In the genomic region with DNA sequence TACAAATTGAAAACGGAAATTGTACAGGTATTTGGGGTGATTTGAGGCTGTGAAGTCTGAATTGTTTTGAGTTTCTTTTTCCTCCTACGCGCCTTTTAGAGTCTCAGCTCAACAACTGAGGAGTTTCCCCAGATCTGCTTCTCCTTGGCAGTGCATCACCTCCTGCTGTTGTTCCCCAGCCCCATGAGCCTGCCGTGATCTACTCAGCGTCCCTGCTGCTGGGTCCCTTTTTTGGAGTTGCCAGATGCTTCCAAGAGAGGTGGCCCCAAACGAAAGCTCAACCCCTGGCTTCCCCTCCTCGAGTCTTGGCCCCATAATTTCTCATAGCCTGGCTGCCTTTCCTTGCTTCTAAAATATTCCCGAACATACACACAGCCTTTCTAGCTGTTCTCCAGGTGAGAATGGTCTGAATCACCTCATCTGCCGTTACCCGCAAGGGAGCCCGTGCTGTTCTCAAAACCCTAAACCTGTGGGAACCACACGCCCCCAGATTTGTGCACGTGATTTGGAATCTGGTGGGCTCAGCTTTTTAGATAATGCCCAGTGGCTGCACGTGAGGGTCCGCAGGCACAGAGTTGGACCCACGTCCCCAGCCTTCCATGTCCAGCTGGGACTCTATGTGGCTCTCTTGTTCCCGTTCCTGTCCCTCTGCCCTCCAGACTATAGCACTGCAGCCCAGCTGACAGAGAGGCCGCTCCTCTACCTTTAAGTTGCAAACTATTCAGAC, we compare ENCODE assay signal across 17 cellular contexts.
DNase-seq lines count a peak whose midpoint lies in the region; ATAC-seq and TF ChIP-seq lines count a peak whose summit lies in the region.
"Had no signal": no experiment of that assay in that cellular context is flagged by ENCODE, and none has a peak within 500 bp of the region (broad histone marks: within the 10 kb centered on the region; RNA-seq: fewer than 3 reads in every experiment).

No MANE protein-coding gene starts in this region.

- DNase-seq in activated CD8-positive, alpha-beta memory T cell treated with anti-CD3 and anti-CD28 coated beads, Interleukin-2, amount 10 ng/mL, durations not matched to agents 7 days and 5 days = no peak
- no peak for DNase-seq in activated CD8-positive, alpha-beta memory T cell treated with anti-CD3 and anti-CD28 coated beads, Interleukin-2, amount 50 U/mL, for 4 hours
- no peak for DNase-seq in RWPE1 (ENCODE audit: low spot score)
- DNase-seq in activated naive CD4-positive, alpha-beta T cell treated with anti-CD3 and anti-CD28 coated beads, Interleukin-2, amount 10 ng/mL, durations not matched to agents 7 days and 5 days = peak; percentile 20
- DNase-seq in natural killer cell = no peak
- DNase-seq in LoVo (ENCODE audit: low spot score) = no peak
- no peak for DNase-seq in T1000 (lab: John Stamatoyannopoulos, UW)
- DNase-seq: dermis blood vessel endothelial cell; esophagus squamous epithelium; immature natural killer cell; NCI-H1694 treated with DMSO at 0.1 percent for 48 hours; NCI-H524 treated with DMSO at 0.1 percent for 48 hours; right cardiac atrium; stimulated activated CD8-positive, alpha-beta memory T cell treated with anti-CD3 and anti-CD28 coated beads, Interleukin-4, amount 100 ng/mL, for 48 hours; trophoblast cell had no signal

- H3K4me3 Mint-ChIP-seq in activated CD8-positive, alpha-beta memory T cell treated with anti-CD3 and anti-CD28 coated beads, Interleukin-2, amount 10 ng/mL, durations not matched to agents 7 days and 5 days = peak overlapping the region; percentile 11
- H3K4me3 Mint-ChIP-seq in activated naive CD4-positive, alpha-beta T cell treated with anti-CD3 and anti-CD28 coated beads, Interleukin-2, amount 10 ng/mL, durations not matched to agents 7 days and 5 days = peak overlapping the region; percentile 40
- no peak overlapping the region for H3K4me3 Mint-ChIP-seq in natural killer cell

- no peaks in the 10 kb centered on the region for H3K27me3 Mint-ChIP-seq in activated CD8-positive, alpha-beta memory T cell treated with anti-CD3 and anti-CD28 coated beads, Interleukin-2, amount 10 ng/mL, durations not matched to agents 7 days and 5 days
- H3K27me3 Mint-ChIP-seq in activated naive CD4-positive, alpha-beta T cell treated with anti-CD3 and anti-CD28 coated beads, Interleukin-2, amount 10 ng/mL, durations not matched to agents 7 days and 5 days = no peaks in the 10 kb centered on the region
- H3K27me3 Mint-ChIP-seq in natural killer cell (ENCODE audit: low read depth in 2 of 2) = no peaks in the 10 kb centered on the region

- POLR2A ChIA-PET in RWPE1 (lab: Yijun Ruan, JAX; ENCODE audit: low non-redundant PET) = no interaction called here

- H3K36me3 Mint-ChIP-seq in activated CD8-positive, alpha-beta memory T cell treated with anti-CD3 and anti-CD28 coated beads, Interleukin-2, amount 10 ng/mL, durations not matched to agents 7 days and 5 days = peaks cover 50% of the 10 kb centered on the region
- peaks cover 70% of the 10 kb centered on the region for H3K36me3 Mint-ChIP-seq in activated naive CD4-positive, alpha-beta T cell treated with anti-CD3 and anti-CD28 coated beads, Interleukin-2, amount 10 ng/mL, durations not matched to agents 7 days and 5 days
- H3K36me3 Mint-ChIP-seq in natural killer cell = peaks cover 4% of the 10 kb centered on the region

- peaks cover 45% of the 10 kb centered on the region for H3K4me1 Mint-ChIP-seq in activated CD8-positive, alpha-beta memory T cell treated with anti-CD3 and anti-CD28 coated beads, Interleukin-2, amount 10 ng/mL, durations not matched to agents 7 days and 5 days
- peaks cover 72% of the 10 kb centered on the region for H3K4me1 Mint-ChIP-seq in activated naive CD4-positive, alpha-beta T cell treated with anti-CD3 and anti-CD28 coated beads, Interleukin-2, amount 10 ng/mL, durations not matched to agents 7 days and 5 days
- H3K4me1 Mint-ChIP-seq in natural killer cell = peaks cover 26 to 27% of the 10 kb centered on the region in 2 donors

- TF ChIP-seq CTCF in RWPE1 (conservative IDR thresholded peaks at IDR 0.05; ENCODE audit: low read depth) = no peak
- TF ChIP-seq CTCF in natural killer cell (IDR thresholded peaks at IDR 0.05) = no peak

- H3K9me3 Mint-ChIP-seq in activated CD8-positive, alpha-beta memory T cell treated with anti-CD3 and anti-CD28 coated beads, Interleukin-2, amount 10 ng/mL, durations not matched to agents 7 days and 5 days (ENCODE audit: low read depth) = peaks cover 4% of the 10 kb centered on the region
- H3K9me3 Mint-ChIP-seq in activated naive CD4-positive, alpha-beta T cell treated with anti-CD3 and anti-CD28 coated beads, Interleukin-2, amount 10 ng/mL, durations not matched to agents 7 days and 5 days = peaks cover 16% of the 10 kb centered on the region
- H3K9me3 Mint-ChIP-seq in natural killer cell = peaks cover 0 to 2% of the 10 kb centered on the region in 2 donors

- 0 out of 2 replicates have a peak overlapping the region, but pooled peaks have one; percentile 11 for H3K27ac ChIP-seq in RWPE1
- H3K27ac ChIP-seq: esophagus squamous epithelium, SJSA1 had no signal

- H3K27ac Mint-ChIP-seq in activated CD8-positive, alpha-beta memory T cell treated with anti-CD3 and anti-CD28 coated beads, Interleukin-2, amount 10 ng/mL, durations not matched to agents 7 days and 5 days = peak overlapping the region; percentile 89
- H3K27ac Mint-ChIP-seq in activated naive CD4-positive, alpha-beta T cell treated with anti-CD3 and anti-CD28 coated beads, Interleukin-2, amount 10 ng/mL, durations not matched to agents 7 days and 5 days = peak overlapping the region; percentile 98
- peak overlapping the region; percentile 38 to 78 for H3K27ac Mint-ChIP-seq in natural killer cell

- intact Hi-C loops in natural killer cell (cut with micrococcal nuclease) = no loop called here

- CTCF ChIA-PET in activated CD8-positive, alpha-beta memory T cell treated with anti-CD3 and anti-CD28 coated beads, Interleukin-2, amount 10 ng/mL, durations not matched to agents 7 days and 5 days (lab: Charles Lee) = interaction anchor here (1.1 to 1.6 kb wide), 5 partner anchors 9 to 86 kb away, joined by 3 to 4 read pairs (median 3); no protein-coding TSS in a partner anchor
- CTCF ChIA-PET in RWPE1 (lab: Yijun Ruan, JAX) = interaction anchor here (0.6 kb wide), 1 partner anchor 57 kb away, joined by 3 read pairs; no protein-coding TSS in a partner anchor
- CTCF ChIA-PET in activated naive CD4-positive, alpha-beta T cell treated with anti-CD3 and anti-CD28 coated beads, Interleukin-2, amount 10 ng/mL, durations not matched to agents 7 days and 5 days (lab: Charles Lee) = interaction anchor here (0.7 to 1.2 kb wide), 2 partner anchors 8 to 29 kb away, joined by 3 read pairs; no protein-coding TSS in a partner anchor

- ATAC-seq in activated CD8-positive, alpha-beta memory T cell treated with anti-CD3 and anti-CD28 coated beads, Interleukin-2, amount 10 ng/mL, durations not matched to agents 7 days and 5 days = peak; percentile 14
- ATAC-seq in natural killer cell (no peak), HG03135 (IDR thresholded peaks at IDR 0.05; ENCODE audit: unreplicated experiment) (no peak)
- ATAC-seq: right cardiac atrium had no signal
